Comparison of ENCODE assay signal across 8 cellular contexts in genomic region chr12:33438890-33439586, GRCh38. TPM values are rescaled to one million over a fixed set of nuclear protein-coding genes. Genes with fewer than 3 reads are reported as not detected.
DNase-seq lines count a peak whose midpoint lies in the region; ATAC-seq and TF ChIP-seq lines count a peak whose summit lies in the region.

No MANE protein-coding gene starts in this region.

- H3K36me3 ChIP-seq in Peyer's patch (no peaks in the 10 kb centered on the region), neuron (ENCODE audit: insufficient read depth, low read length) (no peaks in the 10 kb centered on the region)

- ATAC-seq in HG03139 (IDR thresholded peaks at IDR 0.05; ENCODE audit: unreplicated experiment) (no peak), HG02852 (IDR thresholded peaks at IDR 0.05; ENCODE audit: unreplicated experiment) (no peak)

- peak overlapping the region in 1 of 4 donors; percentile 6 for H3K27ac ChIP-seq in Peyer's patch

- TF ChIP-seq CTCF in Peyer's patch (IDR thresholded peaks at IDR 0.05) = no peak
- no peak for TF ChIP-seq CTCF in fibroblast of mammary gland (conservative IDR thresholded peaks at IDR 0.05; ENCODE audit: control insufficient read depth, insufficient read depth, low read depth, low read length)

- no peak for TF ChIP-seq POLR2A in Peyer's patch (IDR thresholded peaks at IDR 0.05)

- peak overlapping the region; percentile 100 for H2AFZ ChIP-seq in neuron (ENCODE audit: low read depth, low read length)

- H3K4me3 Mint-ChIP-seq in immature natural killer cell = no peak overlapping the region

- in situ Hi-C loops in KBM-7 (cut with MboI; ENCODE audit: low pct_unique_long_range_greater_than_20kb, low sequenced_read_pairs) = no loop called here

- peaks cover 0 to 6% (median 0%) of the 10 kb centered on the region in 3 donors for H3K36me3 Mint-ChIP-seq in immature natural killer cell

- no peak overlapping the region for H3K27ac Mint-ChIP-seq in immature natural killer cell

- H3K4me1 ChIP-seq in Peyer's patch (peaks cover 0 to 7% (median 0%) of the 10 kb centered on the region in 4 donors), neuron (ENCODE audit: insufficient read depth, low read length) (no peaks in the 10 kb centered on the region)

- H3K27me3 Mint-ChIP-seq in immature natural killer cell (ENCODE audit: low read depth in 3 of 3) = peaks cover 6 to 8% (median 7%) of the 10 kb centered on the region in 3 donors

- H3K9me3 Mint-ChIP-seq in immature natural killer cell = peaks cover 4 to 22% (median 12%) of the 10 kb centered on the region in 6 donors

- H3K27me3 ChIP-seq in Peyer's patch (peaks cover 0 to 14% of the 10 kb centered on the region in 2 donors), neuron (ENCODE audit: insufficient read depth, low read length) (no peaks in the 10 kb centered on the region)

- H3K9me3 ChIP-seq in Peyer's patch (no peaks in the 10 kb centered on the region), neuron (ENCODE audit: low read length) (no peaks in the 10 kb centered on the region)

- peaks cover 0 to 1% of the 10 kb centered on the region in 2 donors for H3K4me1 Mint-ChIP-seq in immature natural killer cell

- peak overlapping the region; percentile 15 to 59 (median 42) for H3K4me3 ChIP-seq in Peyer's patch
- H3K4me3 ChIP-seq in fibroblast of mammary gland (ENCODE audit: control insufficient read depth, low read depth, low read length) = peak overlapping the region; percentile 35
- peak overlapping the region; percentile 88 for H3K4me3 ChIP-seq in neuron (ENCODE audit: low read length)

- DNase-seq in GM04504 (ENCODE audit: low read depth) (peak; percentile 0), Peyer's patch (peak in 1 of 3 donors; percentile 53), fibroblast of mammary gland (ENCODE audit: low read depth) (peak; percentile 10), KBM-7 (no peak), immature natural killer cell (no peak)

RNA-seq across cellular contexts. Expression of gene SYT10, which starts 0.6 kb away (rescaled TPM):
- total RNA-seq in Peyer's patch = under 1 TPM in 2 of 4 donors, not detected in 2; 0.13 to 0.28 TPM
- not detected for polyA plus RNA-seq in immature natural killer cell

Comparison
In these comparisons a context has a peak if more than half of its experiments do, and no peak if none do; other contexts are left out.
1. DNase-seq: peak in GM04504 (single experiment) and fibroblast of mammary gland (single experiment); none in KBM-7 (single experiment) and immature natural killer cell (0 of 3).
2. H3K4me3 ChIP-seq: peak in every context shown above with its lines; median percentile 88 in neuron; 42 in Peyer's patch; 35 in fibroblast of mammary gland.